24 cellular contexts compared by ENCODE assay signal in genomic region chr6:129150476-129150875, GRCh38.
"Had no signal": no experiment of that assay in that cellular context is flagged by ENCODE, and none has a peak within 500 bp of the region (broad histone marks: within the 10 kb centered on the region; RNA-seq: fewer than 3 reads in every experiment).

No MANE protein-coding gene starts in this region.

- H3K27ac ChIP-seq: colonic mucosa, coronary artery, dorsolateral prefrontal cortex, epithelial cell of prostate, esophagus muscularis mucosa, esophagus squamous epithelium, foreskin keratinocyte, gastroesophageal sphincter, heart left ventricle, heart right ventricle, hepatocyte had no signal

- DNase-seq: colonic mucosa; cortex of kidney; dermis blood vessel endothelial cell; dorsolateral prefrontal cortex; effector CD4-positive, alpha-beta T cell; effector CD8-positive, alpha-beta T cell; effector memory CD4-positive, alpha-beta T cell; effector memory CD8-positive, alpha-beta T cell; endodermal cell; erythroblast; esophagus squamous epithelium; foreskin fibroblast; foreskin keratinocyte; foreskin melanocyte; gastrocnemius medialis; glutamatergic neuron; head of caudate nucleus; heart left ventricle; heart right ventricle had no signal

- H3K36me3 ChIP-seq: colonic mucosa, esophagus squamous epithelium had no signal

- H3K9me3 ChIP-seq: colonic mucosa, esophagus muscularis mucosa, esophagus squamous epithelium, gastrocnemius medialis, gastroesophageal sphincter, heart left ventricle, heart right ventricle had no signal

- H3K4me3 ChIP-seq: colonic mucosa, coronary artery, dorsolateral prefrontal cortex, esophagus muscularis mucosa, esophagus squamous epithelium, gastrocnemius medialis, gastroesophageal sphincter, heart left ventricle, heart right ventricle, hepatocyte had no signal

- H3K4me1 ChIP-seq: colonic mucosa, esophagus muscularis mucosa, esophagus squamous epithelium, foreskin keratinocyte, gastroesophageal sphincter had no signal

- H3K27me3 ChIP-seq: colonic mucosa, dorsolateral prefrontal cortex, esophagus muscularis mucosa, esophagus squamous epithelium, foreskin keratinocyte, gastrocnemius medialis, gastroesophageal sphincter, heart left ventricle, heart right ventricle, hepatocyte had no signal
